8 cellular contexts compared by ENCODE assay signal in genomic region chr21:33383056-33383888, GRCh38. TPM values are rescaled to one million over a fixed set of nuclear protein-coding genes. Genes with fewer than 3 reads are reported as not detected.
DNase-seq lines count a peak whose midpoint lies in the region; ATAC-seq lines count a peak whose summit lies in the region.

No MANE protein-coding gene starts in this region.

- H2BK12ac ChIP-seq in mesenchymal stem cell (ENCODE audit: low read length in 2 of 2) = peak overlapping the region; percentile 51 to 81

- H3K27ac ChIP-seq in CD4-positive, CD25-positive, alpha-beta regulatory T cell (ENCODE audit: insufficient read depth, low read length, poor library complexity, severe bottlenecking) = peak overlapping the region; percentile 74
- peak overlapping the region; percentile 12 for H3K27ac ChIP-seq in caudate nucleus (ENCODE audit: low read depth, low read length)
- H3K27ac ChIP-seq in mesenchymal stem cell (ENCODE audit: low read length, poor library complexity, severe bottlenecking) = no peak overlapping the region

- peak; percentile 64 to 88 (median 70) for DNase-seq in CD4-positive, CD25-positive, alpha-beta regulatory T cell
- peak; percentile 74 for DNase-seq in HS-5 (ENCODE audit: low read depth)
- DNase-seq in UCSD-AML1 (lab: John Stamatoyannopoulos, UW; ENCODE audit: unreplicated experiment) = peak; percentile 75
- peak in 4 of 61 donors; percentile 12 to 29 (median 19) for DNase-seq in caudate nucleus (lab: John Stamatoyannopoulos, UW)
- DNase-seq in mesenchymal stem cell = peak; percentile 98
- peak; percentile 83 for DNase-seq in stimulated activated CD8-positive, alpha-beta memory T cell treated with anti-CD3 and anti-CD28 coated beads, Interleukin-4, amount 100 ng/mL, for 48 hours
- no peak for DNase-seq in ecto neural progenitor cell (ENCODE audit: low spot score)

- H3K14ac ChIP-seq in mesenchymal stem cell (ENCODE audit: low read length in 2 of 2) = no peak overlapping the region

- peaks cover 62% of the 10 kb centered on the region for H3K4me1 ChIP-seq in CD4-positive, CD25-positive, alpha-beta regulatory T cell (ENCODE audit: control insufficient read depth, insufficient read depth, low read length, poor library complexity, severe bottlenecking)
- H3K4me1 ChIP-seq in mesenchymal stem cell (ENCODE audit: control insufficient read depth, insufficient read depth, low read depth, low read length) = peaks cover 20% of the 10 kb centered on the region

- H3K4me1 Mint-ChIP-seq in CD4-positive, CD25-positive, alpha-beta regulatory T cell = peaks cover 18 to 76% (median 59%) of the 10 kb centered on the region in 4 donors

- H3K79me1 ChIP-seq in mesenchymal stem cell (replicated peaks; ENCODE audit: low read length, poor library complexity, severe bottlenecking) = no peaks in the 10 kb centered on the region

- no peaks in the 10 kb centered on the region for H3K9me3 ChIP-seq in CD4-positive, CD25-positive, alpha-beta regulatory T cell (ENCODE audit: control insufficient read depth in 2 of 2, low read length in 2 of 2)
- H3K9me3 ChIP-seq in mesenchymal stem cell (ENCODE audit: control insufficient read depth, low read length) = no peaks in the 10 kb centered on the region

- H3K9ac ChIP-seq in mesenchymal stem cell (ENCODE audit: low read length) = peak overlapping the region; percentile 66

- peak overlapping the region; percentile 71 to 93 (median 91) for H3K4me3 Mint-ChIP-seq in CD4-positive, CD25-positive, alpha-beta regulatory T cell

- H3K4me3 ChIP-seq in CD4-positive, CD25-positive, alpha-beta regulatory T cell (ENCODE audit: low read depth, low read length) = peak overlapping the region; percentile 85
- peak overlapping the region in 1 of 2 experiments; percentile 49 for H3K4me3 ChIP-seq in mesenchymal stem cell (ENCODE audit: insufficient read depth in 1 of 2, low read depth in 1 of 2, low read length in 2 of 2)

- H3K27me3 Mint-ChIP-seq in CD4-positive, CD25-positive, alpha-beta regulatory T cell = peaks cover 31% of the 10 kb centered on the region

- H4K8ac ChIP-seq in mesenchymal stem cell (ENCODE audit: low read length) = peak overlapping the region; percentile 59

- H3K23ac ChIP-seq in mesenchymal stem cell (ENCODE audit: low read length in 2 of 2) = no peak overlapping the region

- H2BK120ac ChIP-seq in mesenchymal stem cell (ENCODE audit: low read depth, low read length) = peak overlapping the region; percentile 38

- H3K36me3 Mint-ChIP-seq in CD4-positive, CD25-positive, alpha-beta regulatory T cell = no peaks in the 10 kb centered on the region

- peak overlapping the region; percentile 14 for H4K91ac ChIP-seq in mesenchymal stem cell (ENCODE audit: low read length)

- H2BK15ac ChIP-seq in mesenchymal stem cell (ENCODE audit: low read depth, poor library complexity, severe bottlenecking) = no peak overlapping the region

- peak overlapping the region; percentile 13 for H3K4me2 ChIP-seq in mesenchymal stem cell (ENCODE audit: low read length, poor library complexity, severe bottlenecking)

- H3K18ac ChIP-seq in mesenchymal stem cell (ENCODE audit: low read depth in 1 of 2, low read length in 2 of 2) = peak overlapping the region in 1 of 2 experiments; percentile 79

- peak overlapping the region; percentile 82 to 96 (median 83) for H3K27ac Mint-ChIP-seq in CD4-positive, CD25-positive, alpha-beta regulatory T cell

- H3K27me3 ChIP-seq in CD4-positive, CD25-positive, alpha-beta regulatory T cell (ENCODE audit: control insufficient read depth, insufficient read depth, low read length) = no peaks in the 10 kb centered on the region
- H3K27me3 ChIP-seq in mesenchymal stem cell (ENCODE audit: control insufficient read depth in 1 of 2, insufficient read depth in 1 of 2, low read length in 2 of 2) = peaks cover 0 to 4% of the 10 kb centered on the region in 2 experiments

- no peak overlapping the region for H2BK5ac ChIP-seq in mesenchymal stem cell (ENCODE audit: low read depth, low read length, poor library complexity, severe bottlenecking)

- H2AFZ ChIP-seq in mesenchymal stem cell (ENCODE audit: low read depth, low read length) = no peak overlapping the region

- peak; percentile 54 to 56 for ATAC-seq in CD4-positive, CD25-positive, alpha-beta regulatory T cell (ENCODE audit: low read depth in 2 of 2)
- peak; percentile 62 for ATAC-seq in GM21367 (IDR thresholded peaks at IDR 0.05; ENCODE audit: unreplicated experiment)

- H2AK5ac ChIP-seq in mesenchymal stem cell (ENCODE audit: low read length, severe bottlenecking) = no peak overlapping the region

- H3K4ac ChIP-seq in mesenchymal stem cell (ENCODE audit: low read depth in 1 of 2, low read length in 2 of 2) = no peak overlapping the region

- H3K9me3 Mint-ChIP-seq in CD4-positive, CD25-positive, alpha-beta regulatory T cell = no peaks in the 10 kb centered on the region

- WGBS in mesenchymal stem cell = 42% methylated on average over 20 of the region's 20 CpGs

- no peaks in the 10 kb centered on the region for H3K36me3 ChIP-seq in CD4-positive, CD25-positive, alpha-beta regulatory T cell (ENCODE audit: control insufficient read depth, insufficient read depth, low read length)
- no peaks in the 10 kb centered on the region for H3K36me3 ChIP-seq in mesenchymal stem cell (ENCODE audit: control insufficient read depth in 1 of 2, insufficient read depth in 2 of 2, low read depth in 1 of 2, low read length in 2 of 2)

RNA-seq across cellular contexts. Expression of gene IFNGR2, which starts 19.9 kb away (rescaled TPM):
- total RNA-seq in CD4-positive, CD25-positive, alpha-beta regulatory T cell = 10.2 TPM
- polyA plus RNA-seq in CD4-positive, CD25-positive, alpha-beta regulatory T cell = 10 to 100 TPM; 21.7 to 37.2 (median 24.5) TPM
- polyA plus RNA-seq in mesenchymal stem cell (2013, experiment 1 of 2) = 62.7 TPM
- polyA plus RNA-seq in mesenchymal stem cell (2013, experiment 2 of 2) = 59.5 TPM

RNA-seq across cellular contexts. Expression of gene IFNAR1, which starts 58.5 kb away (rescaled TPM):
- 23.9 TPM for total RNA-seq in CD4-positive, CD25-positive, alpha-beta regulatory T cell
- 10 to 100 TPM; 61.7 to 93.8 (median 68.4) TPM for polyA plus RNA-seq in CD4-positive, CD25-positive, alpha-beta regulatory T cell
- 40.6 TPM for polyA plus RNA-seq in mesenchymal stem cell (2013, experiment 1 of 2)
- polyA plus RNA-seq in mesenchymal stem cell (2013, experiment 2 of 2) = 40.4 TPM
